ENCODE assay signal across 19 cellular contexts in genomic region chr1:72227667-72228066, GRCh38. TPM values are rescaled to one million over a fixed set of nuclear protein-coding genes. Genes with fewer than 3 reads are reported as not detected.
DNase-seq lines count a peak whose midpoint lies in the region; ATAC-seq and TF ChIP-seq lines count a peak whose summit lies in the region.
"Had no signal": no experiment of that assay in that cellular context is flagged by ENCODE, and none has a peak within 500 bp of the region (broad histone marks: within the 10 kb centered on the region; RNA-seq: fewer than 3 reads in every experiment).

No MANE protein-coding gene starts in this region.

- no peak overlapping the region for H3K4me3 Mint-ChIP-seq in T-helper 17 cell
- H3K4me3 Mint-ChIP-seq: CD8-positive, alpha-beta T cell had no signal

- no peak overlapping the region for H3K27ac Mint-ChIP-seq in T-helper 17 cell
- H3K27ac Mint-ChIP-seq: CD8-positive, alpha-beta T cell had no signal

- H3K4me1 Mint-ChIP-seq in T-helper 17 cell, result no peaks in the 10 kb centered on the region

- TF ChIP-seq CTCF in esophagus muscularis mucosa (IDR thresholded peaks at IDR 0.05) (no peak), lower leg skin (IDR thresholded peaks at IDR 0.05) (no peak)

- no peak for ATAC-seq in T-helper 17 cell
- ATAC-seq: A549; CD8-positive, alpha-beta T cell; K562; Panc1 had no signal

- H3K4me3 ChIP-seq in esophagus muscularis mucosa (peak overlapping the region; percentile 5 to 41 (median 38)), muscle layer of duodenum (ENCODE audit: low read depth in 1 of 2, low read length in 2 of 2) (peak overlapping the region in 1 of 2 donors; percentile 24), lower leg skin (ENCODE audit: low read depth, poor library complexity, severe bottlenecking) (no peak overlapping the region)
- H3K4me3 ChIP-seq: A549; BLaER1 treated with 17β-estradiol and CSF1 and Interleukin-3, amounts not matched to agents 10 nM and 100 nM; K562; SJCRH30 had no signal

- no peaks in the 10 kb centered on the region for H3K27me3 Mint-ChIP-seq in T-helper 17 cell

- H3K27ac ChIP-seq in esophagus muscularis mucosa (replicated peaks in 1 of 4) (peak overlapping the region; percentile 75 to 86 (median 78)), muscle layer of duodenum (ENCODE audit: low read length) (peak overlapping the region; percentile 29)
- H3K27ac ChIP-seq: A549; BLaER1 treated with 17β-estradiol and CSF1 and Interleukin-3, amounts not matched to agents 10 nM and 100 nM; SJCRH30 had no signal

- WGBS in esophagus muscularis mucosa, result 46% methylated on average over 4 of the region's 4 CpGs
- 81% methylated on average over 4 of the region's 4 CpGs for WGBS in lower leg skin, 2 donors

- TF ChIP-seq EP300 in esophagus muscularis mucosa (IDR thresholded peaks at IDR 0.05), result no peak

- DNase-seq in LHCN-M2 (ENCODE audit: low read depth) (peak; percentile 53), esophagus muscularis mucosa (ENCODE audit: extremely low spot score) (no peak), superior temporal gyrus (ENCODE audit: extremely low spot score) (peak; percentile 43), NOMO-1 (lab: John Stamatoyannopoulos, UW; ENCODE audit: unreplicated experiment in 2 of 2) (no peak), lower leg skin (ENCODE audit: low spot score in 2 of 2) (no peak), T-helper 17 cell (no peak)
- DNase-seq in effector CD4-positive, alpha-beta T cell, result no peak
- DNase-seq: CD8-positive, alpha-beta T cell; DMS79 treated with DMSO at 0.1 percent for 48 hours; NCI-H1105 treated with DMSO at 0.1 percent for 48 hours; NCI-H187 treated with DMSO at 0.1 percent for 48 hours; NCI-H345; NCI-H524 treated with DMSO at 0.1 percent for 48 hours; SJCRH30 had no signal

- peaks cover 0 to 48% (median 39%) of the 10 kb centered on the region in 4 donors for H3K4me1 ChIP-seq in esophagus muscularis mucosa
- H3K4me1 ChIP-seq in muscle layer of duodenum (ENCODE audit: control insufficient read depth in 1 of 2, insufficient read depth in 2 of 2, low read length in 2 of 2), result peaks cover 0 to 9% of the 10 kb centered on the region in 2 donors
- H3K4me1 ChIP-seq: A549, SJCRH30 had no signal

- intact Hi-C loops in esophagus muscularis mucosa (cut with DNase I) (no loop called here), lower leg skin (cut with DNase I; ENCODE audit: low total_unique reads) (no loop called here)

- H3K9me3 ChIP-seq in esophagus muscularis mucosa (no peaks in the 10 kb centered on the region), muscle layer of duodenum (ENCODE audit: control insufficient read depth in 1 of 2, low read length in 2 of 2) (no peaks in the 10 kb centered on the region), T-helper 17 cell (ENCODE audit: control insufficient read depth, low read length, poor library complexity, severe bottlenecking) (no peaks in the 10 kb centered on the region)
- H3K9me3 ChIP-seq: A549; BLaER1 treated with 17β-estradiol and CSF1 and Interleukin-3, amounts not matched to agents 10 nM and 100 nM; SJCRH30 had no signal

- TF ChIP-seq POLR2A in esophagus muscularis mucosa (IDR thresholded peaks at IDR 0.05; ENCODE audit: low read depth) (no peak), lower leg skin (IDR thresholded peaks at IDR 0.05) (no peak)

- H3K36me3 ChIP-seq in esophagus muscularis mucosa (no peaks in the 10 kb centered on the region), muscle layer of duodenum (ENCODE audit: control insufficient read depth in 1 of 2, insufficient read depth in 2 of 2, low read length in 2 of 2) (no peaks in the 10 kb centered on the region)
- H3K36me3 ChIP-seq: BLaER1 treated with 17β-estradiol and CSF1 and Interleukin-3, amounts not matched to agents 10 nM and 100 nM; SJCRH30 had no signal

- no peaks in the 10 kb centered on the region for H3K36me3 Mint-ChIP-seq in T-helper 17 cell (ENCODE audit: low read depth)
- H3K36me3 Mint-ChIP-seq: CD8-positive, alpha-beta T cell had no signal

- H3K27me3 ChIP-seq in esophagus muscularis mucosa, result no peaks in the 10 kb centered on the region
- no peaks in the 10 kb centered on the region for H3K27me3 ChIP-seq in muscle layer of duodenum (ENCODE audit: low read depth, low read length)
- H3K27me3 ChIP-seq: BLaER1 treated with 17β-estradiol and CSF1 and Interleukin-3, amounts not matched to agents 10 nM and 100 nM; SJCRH30 had no signal

RNA-seq across cellular contexts. Expression of gene NEGR1, which starts 54.7 kb away (rescaled TPM):
- 6.5 and 8.8 TPM in 2 replicates for total RNA-seq in LHCN-M2 (2014; rRNA removed)
- polyA plus RNA-seq in LHCN-M2 (2012), result 15.5 TPM
- total RNA-seq in esophagus muscularis mucosa, result 10 to 100 TPM; 34.5 to 58.8 (median 48.5) TPM
- 10 to 100 TPM in 1 of 4 donors, 1 to 10 TPM in 3; 4.1 to 13.6 (median 6.0) TPM for total RNA-seq in lower leg skin
- under 1 TPM in 1 of 2 donors, not detected in 1; 0.08 TPM for total RNA-seq in T-helper 17 cell
- total RNA-seq: CD8-positive, alpha-beta T cell; K562 had no signal
- polyA plus RNA-seq: A549, K562 had no signal

Comparison
In these comparisons a context has a peak if more than half of its experiments do, and no peak if none do; other contexts are left out.
1. DNase-seq: peak in LHCN-M2 (single experiment) and superior temporal gyrus (single experiment); none in esophagus muscularis mucosa (single experiment), NOMO-1 (0 of 2), lower leg skin (0 of 2), effector CD4-positive, alpha-beta T cell (single experiment) and T-helper 17 cell (0 of 3).